Comparison of ENCODE assay signal across 8 cellular contexts in genomic region chr11:61061081-61061826, GRCh38. TPM values are rescaled to one million over a fixed set of nuclear protein-coding genes. Genes with fewer than 3 reads are reported as not detected.
DNase-seq lines count a peak whose midpoint lies in the region; ATAC-seq lines count a peak whose summit lies in the region.

No MANE protein-coding gene starts in this region.

- ATAC-seq in GM18858 (IDR thresholded peaks at IDR 0.05; ENCODE audit: unreplicated experiment) (peak; percentile 79), HG02973 (IDR thresholded peaks at IDR 0.05; ENCODE audit: unreplicated experiment) (peak; percentile 85)

- DNase-seq in RPMI7951 (ENCODE audit: low read depth) (peak; percentile 45), NCI-H748 treated with DMSO at 0.1 percent for 48 hours (lab: John Stamatoyannopoulos, UW) (no peak), NCI-H510A (lab: John Stamatoyannopoulos, UW) (no peak), HUDEP-2 (lab: John Stamatoyannopoulos, UW; ENCODE audit: unreplicated experiment in 76 of 76) (no peak)
- DNase-seq in activated naive CD4-positive, alpha-beta T cell (lab: John Stamatoyannopoulos, UW): peak; percentile 33 to 54 (median 48)
- peak; percentile 76 to 81 for DNase-seq in stimulated activated CD4-positive, alpha-beta T cell treated with anti-CD3 and anti-CD28 coated beads, Interleukin-12 subunit alpha, Interleukin-12 subunit beta, amount 100 ng/mL, for 24 hours (ENCODE audit: low read depth in 2 of 2)

RNA-seq across cellular contexts. Expression of gene CD5, which starts 41.0 kb away (rescaled TPM):
- not detected in 2 replicates for total RNA-seq in RPMI7951 (2014; rRNA removed; shearing (Covaris generic))

Comparison
In these comparisons a context has a peak if more than half of its experiments do, and no peak if none do; other contexts are left out.
1. DNase-seq: peak in RPMI7951 (single experiment), activated naive CD4-positive, alpha-beta T cell (4 of 4) and stimulated activated CD4-positive, alpha-beta T cell treated with anti-CD3 and anti-CD28 coated beads, Interleukin-12 subunit alpha, Interleukin-12 subunit beta, amount 100 ng/mL, for 24 hours (2 of 2); none in NCI-H748 treated with DMSO at 0.1 percent for 48 hours (single experiment), NCI-H510A (single experiment) and HUDEP-2 (0 of 76).